In genomic region chr10:70660722-70661121, GRCh38 we compare ENCODE assay signal across 1 cellular context.
A peak's percentile ranks its signal among the peaks of the same experiment; 100 is the strongest.
TF ChIP-seq lines count a peak whose summit lies in the region.

No MANE protein-coding gene starts in this region.

TF ChIP-seq in K562, 482 proteins besides CTCF, POLR2A, EP300 and RAD21 (continued from another document):
- TF ChIP-seq ZBTB33 (CRISPR knock-in tag; IDR thresholded peaks at IDR 0.05) (no peak), ZNF311 (CRISPR knock-in tag; IDR thresholded peaks at IDR 0.05) (peak; percentile 70; the same call in 1 of the 2 replicates), CBFA2T3 (IDR thresholded peaks at IDR 0.05) (peak; percentile 76), GMEB1 (CRISPR knock-in tag; IDR thresholded peaks at IDR 0.05) (0 out of 2 replicates have a peak, but pooled peaks have one; percentile 7), TEAD4 (IDR thresholded peaks at IDR 0.05; ENCODE audit: low read length) (peak; percentile 44; the same call in 1 of the 2 replicates), TEAD4 (CRISPR knock-in tag; IDR thresholded peaks at IDR 0.05; ENCODE audit: borderline replicate concordance) (no peak), TGIF2 (CRISPR knock-in tag; IDR thresholded peaks at IDR 0.05) (no peak), FOXP4 (CRISPR knock-in tag; IDR thresholded peaks at IDR 0.05; ENCODE audit: borderline replicate concordance) (no peak), TBL1XR1 (IDR thresholded peaks at IDR 0.05; ENCODE audit: low read length in 2 of 2) (no peak), RCOR1 (IDR thresholded peaks at IDR 0.05; ENCODE audit: borderline replicate concordance in 1 of 2, low read depth in 2 of 2, low read length in 2 of 2) (peak in 1 of 2 experiments; percentile 47; a peak in 1 of 4 replicates), ZNF165 (CRISPR knock-in tag; IDR thresholded peaks at IDR 0.05; ENCODE audit: borderline replicate concordance) (0 out of 2 replicates have a peak, but pooled peaks have one; percentile 47), SMARCA4 (IDR thresholded peaks at IDR 0.05) (peak; percentile 78), CREB3 (tag; conservative IDR thresholded peaks at IDR 0.05; ENCODE audit: low read depth) (peak; percentile 59; the same call in 1 of the 2 replicates), ZNF239 (CRISPR knock-in tag; IDR thresholded peaks at IDR 0.05) (peak; percentile 45; the same call in 1 of the 2 replicates), TCF7 (IDR thresholded peaks at IDR 0.05; ENCODE audit: borderline replicate concordance) (no peak)
